Comparison of ENCODE assay signal across 1 cellular context in genomic region chr15:69451951-69452701, GRCh38.
TF ChIP-seq lines count a peak whose summit lies in the region.

No MANE protein-coding gene starts in this region.

TF ChIP-seq in K562, 482 proteins besides CTCF, POLR2A, EP300 and RAD21 (continued from another document and continues in another):
- TF ChIP-seq RBM22 (IDR thresholded peaks at IDR 0.05; ENCODE audit: low read depth, low read length, poor library complexity, severe bottlenecking) (no peak), ZFP1 (CRISPR knock-in tag; IDR thresholded peaks at IDR 0.05) (no peak), CBX5 (IDR thresholded peaks at IDR 0.05; ENCODE audit: borderline replicate concordance, low read depth) (no peak), ZBTB40 (IDR thresholded peaks at IDR 0.05) (no peak), ZBTB40 (CRISPR knock-in tag; IDR thresholded peaks at IDR 0.05) (no peak), SMARCE1 (IDR thresholded peaks at IDR 0.05) (peak; percentile 65; the same call in 1 of the 2 replicates), ZNF785 (CRISPR knock-in tag; IDR thresholded peaks at IDR 0.05) (no peak), HCFC1 (IDR thresholded peaks at IDR 0.05; ENCODE audit: low read depth, low read length) (0 out of 2 replicates have a peak, but pooled peaks have one; percentile 6), PTBP1 (IDR thresholded peaks at IDR 0.05; ENCODE audit: low read depth, low read length) (0 out of 2 replicates have a peak, but pooled peaks have one; percentile 36), PYGO2 (tag; IDR thresholded peaks at IDR 0.05) (0 out of 2 replicates have a peak, but pooled peaks have one; percentile 41), PHF20 (IDR thresholded peaks at IDR 0.05; ENCODE audit: partially characterized antibody) (peak; percentile 14), XRCC4 (IDR thresholded peaks at IDR 0.05; ENCODE audit: extremely low read depth, insufficient read depth, insufficient read length) (no peak), ATF1 (CRISPR knock-in tag; IDR thresholded peaks at IDR 0.05) (no peak), ATF1 (tag; IDR thresholded peaks at IDR 0.05) (no peak; the same call in none of the 2 replicates), SNIP1 (IDR thresholded peaks at IDR 0.05; ENCODE audit: low read depth) (no peak), HMBOX1 (IDR thresholded peaks at IDR 0.05) (peak; percentile 100), THAP12 (CRISPR knock-in tag; IDR thresholded peaks at IDR 0.05) (no peak), THRB (CRISPR knock-in tag; conservative IDR thresholded peaks at IDR 0.05) (no peak), BACH1 (tag; IDR thresholded peaks at IDR 0.05) (peak; percentile 57; the same call in 1 of the 2 replicates), HDGF (IDR thresholded peaks at IDR 0.05) (0 out of 2 replicates have a peak, but pooled peaks have one; percentile 26), DPF2 (IDR thresholded peaks at IDR 0.05) (peak; percentile 57), TOE1 (IDR thresholded peaks at IDR 0.05; ENCODE audit: borderline replicate concordance) (peak; percentile 49; the same call in 1 of the 2 replicates), TOE1 (CRISPR knock-in tag; IDR thresholded peaks at IDR 0.05; ENCODE audit: borderline replicate concordance, low read depth) (no peak), CTBP1 (IDR thresholded peaks at IDR 0.05; ENCODE audit: borderline replicate concordance) (no peak; the same call in 1 of the 2 replicates), ZNF407 (IDR thresholded peaks at IDR 0.05; ENCODE audit: low read depth) (no peak), BCOR (IDR thresholded peaks at IDR 0.05) (0 out of 2 replicates have a peak, but pooled peaks have one; percentile 39), HES1 (IDR thresholded peaks at IDR 0.05; ENCODE audit: low read depth) (no peak), MYC (IDR thresholded peaks at IDR 0.05; ENCODE audit: low read depth, low read length) (peak; percentile 24; the same call in 1 of the 2 replicates), MYC (CRISPR knock-in tag; IDR thresholded peaks at IDR 0.05; ENCODE audit: borderline replicate concordance, low read depth) (0 out of 2 replicates have a peak, but pooled peaks have one; percentile 41), E2F5 (CRISPR knock-in tag; IDR thresholded peaks at IDR 0.05) (no peak), RFX7 (CRISPR knock-in tag; IDR thresholded peaks at IDR 0.05) (no peak), SUPT5H (IDR thresholded peaks at IDR 0.05) (no peak)
